Comparison of ENCODE assay signal across 1 cellular context in the genomic region with DNA sequence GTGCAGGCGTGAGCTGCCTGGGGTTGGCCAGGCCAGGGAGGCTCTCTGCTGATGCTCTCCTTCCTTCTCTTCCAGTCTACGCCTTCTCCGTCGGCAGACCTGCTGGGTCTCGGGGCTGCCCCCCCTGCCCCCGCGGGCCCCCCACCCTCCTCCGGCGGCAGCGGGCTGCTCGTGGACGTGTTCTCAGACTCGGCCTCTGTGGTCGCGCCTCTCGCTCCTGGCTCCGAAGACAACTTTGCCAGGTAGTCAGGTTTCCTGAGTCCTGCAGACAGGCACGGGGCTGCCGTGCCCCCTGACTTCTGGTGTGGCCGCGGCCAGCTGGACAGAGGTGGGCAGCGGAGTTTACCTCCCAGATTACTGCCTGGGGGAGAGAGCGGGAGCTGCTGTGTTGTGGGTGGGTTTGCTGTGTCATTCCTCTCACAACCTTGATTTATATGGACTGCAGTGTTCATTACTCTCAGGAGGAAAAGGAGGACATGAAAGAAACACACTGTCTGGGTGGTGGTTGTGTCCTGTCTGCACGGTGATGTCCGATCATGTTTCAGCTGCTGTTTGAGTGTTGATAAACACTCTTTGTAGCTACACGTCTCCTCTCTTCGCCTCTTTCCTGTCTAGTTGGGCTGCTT.
TF ChIP-seq lines count a peak whose summit lies in the region.

No MANE protein-coding gene starts in this region.

TF ChIP-seq in IMR-90, 13 proteins besides CTCF, POLR2A, EP300 and RAD21:
- TF ChIP-seq FOS (IDR thresholded peaks at IDR 0.05; ENCODE audit: low read depth, low read length) (no peak), RCOR1 (IDR thresholded peaks at IDR 0.05; ENCODE audit: insufficient replicate concordance, low read length) (no peak), MXI1 (IDR thresholded peaks at IDR 0.05; ENCODE audit: borderline replicate concordance, low read depth, low read length) (no peak)
